In the genomic region with DNA sequence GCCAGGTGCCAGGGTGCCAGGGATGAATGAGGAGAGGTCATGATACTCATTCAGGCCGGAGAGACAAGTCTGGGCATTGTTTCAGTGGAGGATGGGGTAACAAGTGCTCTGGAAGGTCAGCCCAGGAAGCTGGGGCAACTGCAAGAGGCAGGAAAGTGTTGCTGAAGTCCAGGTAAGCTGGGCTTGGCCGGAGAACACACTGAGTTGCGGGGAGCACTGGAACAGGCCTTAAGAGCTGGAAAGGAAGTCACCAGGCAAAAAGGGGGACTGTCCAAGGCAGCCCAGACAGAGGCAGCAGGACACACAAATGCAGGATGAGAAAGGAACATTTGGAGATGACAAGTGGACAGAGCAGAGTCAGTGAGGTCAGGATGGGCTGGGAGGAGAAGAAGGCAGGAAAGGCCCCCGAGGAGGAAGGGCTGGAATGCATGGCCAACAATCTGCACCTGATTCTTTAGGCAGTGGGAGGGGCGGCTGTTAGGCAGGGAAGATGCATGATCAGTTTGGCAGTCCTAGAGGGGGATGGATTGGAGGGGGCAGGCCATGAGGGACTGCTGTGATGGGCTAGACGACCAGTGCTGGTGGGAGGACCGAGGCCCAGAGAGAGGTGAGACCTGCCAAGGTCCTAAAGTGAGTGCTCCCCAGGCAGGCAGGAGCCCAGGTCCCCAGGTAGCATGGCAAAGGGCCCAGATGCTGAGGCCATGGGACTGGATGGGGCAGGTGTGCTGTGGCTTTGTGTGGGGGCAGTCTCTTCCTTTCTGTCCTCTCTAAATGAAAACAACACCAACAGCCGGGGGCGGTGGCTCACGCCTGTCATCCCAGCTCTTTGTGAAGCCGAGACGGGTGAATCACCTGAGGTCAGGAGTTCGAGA, we compare ENCODE assay signal across 19 cellular contexts. TPM values are rescaled to one million over a fixed set of nuclear protein-coding genes. Genes with fewer than 3 reads are reported as not detected.
DNase-seq lines count a peak whose midpoint lies in the region; ATAC-seq and TF ChIP-seq lines count a peak whose summit lies in the region.
"Had no signal": no experiment of that assay in that cellular context is flagged by ENCODE, and none has a peak within 500 bp of the region (broad histone marks: within the 10 kb centered on the region; RNA-seq: fewer than 3 reads in every experiment).

No MANE protein-coding gene starts in this region.

- CTCF ChIA-PET in activated CD8-positive, alpha-beta T cell treated with anti-CD3 and anti-CD28 coated beads for 36 hours (lab: Charles Lee), result interaction anchor here (0.7 to 1.8 kb wide), 19 partner anchors 8 to 252 kb away, joined by 3 to 8 read pairs (median 4); a partner anchor contains a TSS
- CTCF ChIA-PET in activated CD8-positive, alpha-beta T cell treated with anti-CD3 and anti-CD28 coated beads, Interleukin-2, amount 10 ng/mL, durations not matched to agents 7 days and 5 days (lab: Charles Lee), result interaction anchor here (0.6 to 1.6 kb wide), 10 partner anchors 10 to 212 kb away, joined by 3 to 6 read pairs (median 3); no protein-coding TSS in a partner anchor

- intact Hi-C loops in activated CD8-positive, alpha-beta T cell treated with anti-CD3 and anti-CD28 coated beads for 36 hours (cut with micrococcal nuclease), result loop anchor here (2.0 kb wide), 1 partner anchor 109 kb away; no protein-coding TSS in a partner anchor
- intact Hi-C loops in left lung (cut with DNase I), result loop anchor here (5.0 to 10.0 kb wide), 3 partner anchors 63 to 110 kb away; no protein-coding TSS in a partner anchor

- H3K36me3 ChIP-seq in endodermal cell (ENCODE audit: control insufficient read depth, insufficient read depth, low read length), result no peaks in the 10 kb centered on the region
- no peaks in the 10 kb centered on the region for H3K36me3 ChIP-seq in left lung
- H3K36me3 ChIP-seq: Peyer's patch had no signal

- POLR2A ChIA-PET in activated CD8-positive, alpha-beta T cell treated with anti-CD3 and anti-CD28 coated beads for 36 hours (lab: Charles Lee), result interaction anchor here (0.6 kb wide), 1 partner anchor 137 kb away, joined by 3 read pairs; no protein-coding TSS in a partner anchor
- POLR2A ChIA-PET in activated CD8-positive, alpha-beta T cell treated with anti-CD3 and anti-CD28 coated beads, Interleukin-2, amount 10 ng/mL, durations not matched to agents 7 days and 5 days (lab: Charles Lee), result no interaction called here

- H3K27ac ChIP-seq in endodermal cell (ENCODE audit: low read depth, low read length) (no peak overlapping the region), left lung (no peak overlapping the region)
- H3K27ac ChIP-seq: Peyer's patch, SK-N-MC had no signal

- peaks cover 15% of the 10 kb centered on the region for H3K27me3 Mint-ChIP-seq in activated CD8-positive, alpha-beta T cell treated with anti-CD3 and anti-CD28 coated beads for 36 hours
- peaks cover 1% of the 10 kb centered on the region for H3K27me3 Mint-ChIP-seq in activated CD8-positive, alpha-beta T cell treated with anti-CD3 and anti-CD28 coated beads, Interleukin-2, amount 10 ng/mL, durations not matched to agents 7 days and 5 days (ENCODE audit: low read depth)
- H3K27me3 Mint-ChIP-seq in endodermal cell (ENCODE audit: insufficient read depth), result no peaks in the 10 kb centered on the region

- no peak overlapping the region for H3K27ac Mint-ChIP-seq in activated CD8-positive, alpha-beta T cell treated with anti-CD3 and anti-CD28 coated beads for 36 hours
- no peak overlapping the region for H3K27ac Mint-ChIP-seq in activated CD8-positive, alpha-beta T cell treated with anti-CD3 and anti-CD28 coated beads, Interleukin-2, amount 10 ng/mL, durations not matched to agents 7 days and 5 days
- no peak overlapping the region for H3K27ac Mint-ChIP-seq in endodermal cell
- H3K27ac Mint-ChIP-seq in stimulated activated effector memory CD8-positive, alpha-beta T cell treated with anti-CD3 and anti-CD28 coated beads, Interleukin-12 subunit alpha, Interleukin-12 subunit beta, amount 100 ng/mL, for 72 hours, result peak overlapping the region; percentile 58
- H3K27ac Mint-ChIP-seq: CD4-positive, alpha-beta T cell had no signal

- H3K4me1 ChIP-seq in endodermal cell (ENCODE audit: control insufficient read depth, insufficient read depth, low read length), result no peaks in the 10 kb centered on the region
- H3K4me1 ChIP-seq in left lung, result peaks cover 0 to 4% of the 10 kb centered on the region in 2 donors
- H3K4me1 ChIP-seq: Peyer's patch had no signal

- peaks cover 4% of the 10 kb centered on the region for H3K4me1 Mint-ChIP-seq in activated CD8-positive, alpha-beta T cell treated with anti-CD3 and anti-CD28 coated beads for 36 hours (ENCODE audit: low read depth)
- H3K4me1 Mint-ChIP-seq in activated CD8-positive, alpha-beta T cell treated with anti-CD3 and anti-CD28 coated beads, Interleukin-2, amount 10 ng/mL, durations not matched to agents 7 days and 5 days (ENCODE audit: low read depth), result peaks cover 1% of the 10 kb centered on the region
- H3K4me1 Mint-ChIP-seq in endodermal cell, result no peaks in the 10 kb centered on the region
- peaks cover 7% of the 10 kb centered on the region for H3K4me1 Mint-ChIP-seq in stimulated activated effector memory CD8-positive, alpha-beta T cell treated with anti-CD3 and anti-CD28 coated beads, Interleukin-12 subunit alpha, Interleukin-12 subunit beta, amount 100 ng/mL, for 72 hours

- no peak for TF ChIP-seq CTCF in activated CD8-positive, alpha-beta T cell treated with anti-CD3 and anti-CD28 coated beads for 36 hours (IDR thresholded peaks at IDR 0.05)
- TF ChIP-seq CTCF in endodermal cell (conservative IDR thresholded peaks at IDR 0.05), result no peak
- no peak for TF ChIP-seq CTCF in left lung (IDR thresholded peaks at IDR 0.05)

- ATAC-seq in activated CD8-positive, alpha-beta T cell treated with anti-CD3 and anti-CD28 coated beads for 36 hours, result no peak
- no peak for ATAC-seq in activated CD8-positive, alpha-beta T cell treated with anti-CD3 and anti-CD28 coated beads, Interleukin-2, amount 10 ng/mL, durations not matched to agents 7 days and 5 days
- no peak for ATAC-seq in stimulated activated effector memory CD8-positive, alpha-beta T cell treated with anti-CD3 and anti-CD28 coated beads, Interleukin-12 subunit alpha, Interleukin-12 subunit beta, amount 100 ng/mL, for 72 hours
- no peak for ATAC-seq in GM18502 (IDR thresholded peaks at IDR 0.05; ENCODE audit: poor library complexity, unreplicated experiment)
- no peak for ATAC-seq in HG03457 (IDR thresholded peaks at IDR 0.05; ENCODE audit: unreplicated experiment)
- ATAC-seq in left lung, result no peak

- no peak overlapping the region for H3K9ac ChIP-seq in endodermal cell (ENCODE audit: extremely low read depth, low read length, poor library complexity, severe bottlenecking)

- DNase-seq in activated CD8-positive, alpha-beta T cell treated with anti-CD3 and anti-CD28 coated beads for 36 hours, result peak; percentile 46
- DNase-seq in activated CD8-positive, alpha-beta T cell treated with anti-CD3 and anti-CD28 coated beads, Interleukin-2, amount 10 ng/mL, durations not matched to agents 7 days and 5 days, result no peak
- peak; percentile 40 for DNase-seq in M059J (ENCODE audit: low read depth)
- peak; percentile 44 for DNase-seq in endodermal cell
- DNase-seq in stimulated activated effector memory CD8-positive, alpha-beta T cell treated with anti-CD3 and anti-CD28 coated beads, Interleukin-12 subunit alpha, Interleukin-12 subunit beta, amount 100 ng/mL, for 72 hours (ENCODE audit: low spot score in 2 of 2), result no peak
- no peak for DNase-seq in left lung
- DNase-seq: Calu3; CD4-positive, alpha-beta T cell; KBM-7; NCI-H1105 treated with DMSO at 0.1 percent for 48 hours; NCI-H1694; NCI-H2081 treated with DMSO at 0.1 percent for 48 hours; NK-92 treated with Interleukin-12 subunit alpha and Interleukin-12 subunit beta, amount 100 ng/mL, for 24 hours; Peyer's patch; Right ventricle myocardium superior had no signal

- no peaks in the 10 kb centered on the region for H3K36me3 Mint-ChIP-seq in activated CD8-positive, alpha-beta T cell treated with anti-CD3 and anti-CD28 coated beads for 36 hours (ENCODE audit: low read depth)
- H3K36me3 Mint-ChIP-seq in activated CD8-positive, alpha-beta T cell treated with anti-CD3 and anti-CD28 coated beads, Interleukin-2, amount 10 ng/mL, durations not matched to agents 7 days and 5 days (ENCODE audit: low read depth), result no peaks in the 10 kb centered on the region
- H3K36me3 Mint-ChIP-seq in endodermal cell (ENCODE audit: low read depth), result no peaks in the 10 kb centered on the region
- no peaks in the 10 kb centered on the region for H3K36me3 Mint-ChIP-seq in stimulated activated effector memory CD8-positive, alpha-beta T cell treated with anti-CD3 and anti-CD28 coated beads, Interleukin-12 subunit alpha, Interleukin-12 subunit beta, amount 100 ng/mL, for 72 hours

- H3K9me3 ChIP-seq in endodermal cell (ENCODE audit: control insufficient read depth, low read length) (no peaks in the 10 kb centered on the region), left lung (no peaks in the 10 kb centered on the region)
- H3K9me3 ChIP-seq: A549, Peyer's patch had no signal

- no peaks in the 10 kb centered on the region for H3K9me3 Mint-ChIP-seq in activated CD8-positive, alpha-beta T cell treated with anti-CD3 and anti-CD28 coated beads for 36 hours
- H3K9me3 Mint-ChIP-seq in activated CD8-positive, alpha-beta T cell treated with anti-CD3 and anti-CD28 coated beads, Interleukin-2, amount 10 ng/mL, durations not matched to agents 7 days and 5 days (ENCODE audit: insufficient read depth), result no peaks in the 10 kb centered on the region
- no peaks in the 10 kb centered on the region for H3K9me3 Mint-ChIP-seq in endodermal cell
- no peaks in the 10 kb centered on the region for H3K9me3 Mint-ChIP-seq in stimulated activated effector memory CD8-positive, alpha-beta T cell treated with anti-CD3 and anti-CD28 coated beads, Interleukin-12 subunit alpha, Interleukin-12 subunit beta, amount 100 ng/mL, for 72 hours
- H3K9me3 Mint-ChIP-seq: CD4-positive, alpha-beta T cell had no signal

- no peaks in the 10 kb centered on the region for H3K27me3 ChIP-seq in endodermal cell (ENCODE audit: control insufficient read depth, insufficient read depth, low read length, poor library complexity, severe bottlenecking)
- H3K27me3 ChIP-seq in left lung, result no peaks in the 10 kb centered on the region
- H3K27me3 ChIP-seq: Peyer's patch had no signal

- H3K4me3 ChIP-seq in endodermal cell (ENCODE audit: low read length), result no peak overlapping the region
- H3K4me3 ChIP-seq in left lung, result no peak overlapping the region
- H3K4me3 ChIP-seq: A549, Peyer's patch, SK-N-MC had no signal

- no peak overlapping the region for H3K4me3 Mint-ChIP-seq in activated CD8-positive, alpha-beta T cell treated with anti-CD3 and anti-CD28 coated beads for 36 hours
- no peak overlapping the region for H3K4me3 Mint-ChIP-seq in activated CD8-positive, alpha-beta T cell treated with anti-CD3 and anti-CD28 coated beads, Interleukin-2, amount 10 ng/mL, durations not matched to agents 7 days and 5 days
- H3K4me3 Mint-ChIP-seq in endodermal cell, result no peak overlapping the region
- no peak overlapping the region for H3K4me3 Mint-ChIP-seq in stimulated activated effector memory CD8-positive, alpha-beta T cell treated with anti-CD3 and anti-CD28 coated beads, Interleukin-12 subunit alpha, Interleukin-12 subunit beta, amount 100 ng/mL, for 72 hours
- H3K4me3 Mint-ChIP-seq: CD4-positive, alpha-beta T cell had no signal

- 83 to 85% methylated on average over 5 to 13 of the region's 13 CpGs for WGBS in endodermal cell (ENCODE audit: insufficient coverage in 1 of 2, insufficient read length in 1 of 2), 2 experiments

RNA-seq across cellular contexts. Expression of a gene that starts 17.2 kb away (rescaled TPM):
- under 1 TPM; 0.05 to 0.07 TPM for total RNA-seq in activated CD8-positive, alpha-beta T cell treated with anti-CD3 and anti-CD28 coated beads for 36 hours
- not detected for total RNA-seq in activated CD8-positive, alpha-beta T cell treated with anti-CD3 and anti-CD28 coated beads, Interleukin-2, amount 10 ng/mL, durations not matched to agents 7 days and 5 days
- 0.15 and 1.2 TPM in 2 replicates for total RNA-seq in M059J (2014; rRNA removed; shearing (Covaris generic))
- total RNA-seq in endodermal cell (1 to 10 TPM; 3.0 to 3.4 TPM), left lung (1 to 10 TPM; 2.5 to 2.9 TPM)
- 1.8 TPM for polyA plus RNA-seq in endodermal cell (2013, experiment 1 of 2)
- 2.3 TPM for polyA plus RNA-seq in endodermal cell (2013, experiment 2 of 2)
- total RNA-seq: Calu3; CD4-positive, alpha-beta T cell had no signal

RNA-seq across cellular contexts. Expression of a gene that starts 23.7 kb away (rescaled TPM):
- 1 to 10 TPM; 6.8 to 7.9 TPM for total RNA-seq in activated CD8-positive, alpha-beta T cell treated with anti-CD3 and anti-CD28 coated beads for 36 hours
- 1 to 10 TPM; 7.5 to 8.9 TPM for total RNA-seq in activated CD8-positive, alpha-beta T cell treated with anti-CD3 and anti-CD28 coated beads, Interleukin-2, amount 10 ng/mL, durations not matched to agents 7 days and 5 days
- total RNA-seq in M059J (2014; rRNA removed; shearing (Covaris generic)), result 12.8 and 16.2 TPM in 2 replicates
- total RNA-seq in endodermal cell (10 to 100 TPM; 32.8 to 45.8 TPM), left lung (10 to 100 TPM; 16.4 to 19.0 TPM)
- 63.0 TPM for polyA plus RNA-seq in endodermal cell (2013, experiment 1 of 2)
- polyA plus RNA-seq in endodermal cell (2013, experiment 2 of 2), result 64.5 TPM

RNA-seq across cellular contexts. Expression of a gene that starts 56.4 kb away (rescaled TPM):
- total RNA-seq in activated CD8-positive, alpha-beta T cell treated with anti-CD3 and anti-CD28 coated beads for 36 hours, result under 1 TPM; 0.16 to 0.20 TPM
- not detected for total RNA-seq in activated CD8-positive, alpha-beta T cell treated with anti-CD3 and anti-CD28 coated beads, Interleukin-2, amount 10 ng/mL, durations not matched to agents 7 days and 5 days
- total RNA-seq in M059J (2014; rRNA removed; shearing (Covaris generic)), result 0.02 TPM in 1 of 2 replicates, not detected in the other
- total RNA-seq in endodermal cell, result under 1 TPM; 0.55 to 0.57 TPM
- polyA plus RNA-seq in endodermal cell (2013, experiment 1 of 2), result 4.1 TPM
- 4.8 TPM for polyA plus RNA-seq in endodermal cell (2013, experiment 2 of 2)
- 1 to 10 TPM; 1.2 to 1.5 TPM for total RNA-seq in left lung
- total RNA-seq: Calu3 had no signal

Comparison
In these comparisons a context has a peak if more than half of its experiments do, and no peak if none do; other contexts are left out.
1. DNase-seq: peak in activated CD8-positive, alpha-beta T cell treated with anti-CD3 and anti-CD28 coated beads for 36 hours (single experiment), M059J (single experiment) and endodermal cell (single experiment); none in activated CD8-positive, alpha-beta T cell treated with anti-CD3 and anti-CD28 coated beads, Interleukin-2, amount 10 ng/mL, durations not matched to agents 7 days and 5 days (single experiment), stimulated activated effector memory CD8-positive, alpha-beta T cell treated with anti-CD3 and anti-CD28 coated beads, Interleukin-12 subunit alpha, Interleukin-12 subunit beta, amount 100 ng/mL, for 72 hours (0 of 2) and left lung (0 of 2).